ENCODE assay signal across 34 cellular contexts in genomic region chr1:54424398-54424797, GRCh38.
"Had no signal": no experiment of that assay in that cellular context is flagged by ENCODE, and none has a peak within 500 bp of the region (broad histone marks: within the 10 kb centered on the region; RNA-seq: fewer than 3 reads in every experiment).

No MANE protein-coding gene starts in this region.

- DNase-seq: activated CD4-positive, alpha-beta T cell treated with anti-CD3 and anti-CD28 coated beads for 1 hour; activated CD4-positive, alpha-beta T cell treated with anti-CD3 and anti-CD28 coated beads for 48 hours; activated CD4-positive, alpha-beta T cell treated with anti-CD3 and anti-CD28 coated beads, Interleukin-2, amount 50 U/mL, for 1 hour; activated CD4-positive, alpha-beta T cell treated with anti-CD3 and anti-CD28 coated beads, Interleukin-2, amount 50 U/mL, for 48 hours; activated CD8-positive, alpha-beta memory T cell treated with anti-CD3 and anti-CD28 coated beads for 24 hours; activated CD8-positive, alpha-beta T cell treated with anti-CD3 and anti-CD28 coated beads for 36 hours; activated effector memory CD4-positive, alpha-beta T cell treated with Interleukin-2 at 50 U/mL for 16 hours; activated gamma-delta T cell treated with Interleukin-2 at 50 U/mL for 16 hours; activated naive CD4-positive, alpha-beta T cell treated with anti-CD3 and anti-CD28 coated beads for 36 hours; activated naive CD8-positive, alpha-beta T cell treated with anti-CD3 and anti-CD28 coated beads, Interleukin-2, amount 10 ng/mL, durations not matched to agents 7 days and 5 days; activated T-cell treated with anti-CD3 and anti-CD28 coated beads, Interleukin-2, amount 50 U/mL, for 4 hours; central memory CD4-positive, alpha-beta T cell; cerebellar nuclear complex; effector CD8-positive, alpha-beta T cell; esophagus squamous epithelium; foreskin melanocyte; heart right ventricle; T-helper 1 cell; T-helper 17 cell; T1000 had no signal

- H3K27me3 ChIP-seq: ascending aorta, breast epithelium, cardiac muscle cell, colonic mucosa, esophagus squamous epithelium, gastroesophageal sphincter, heart right ventricle had no signal

- H3K36me3 Mint-ChIP-seq: activated naive CD4-positive, alpha-beta T cell treated with anti-CD3 and anti-CD28 coated beads, Interleukin-2, amount 50 U/mL, for 24 hours; activated naive CD8-positive, alpha-beta T cell treated with anti-CD3 and anti-CD28 coated beads, Interleukin-2, amount 10 ng/mL, durations not matched to agents 7 days and 5 days; brain; WTC11 had no signal

- H3K27ac Mint-ChIP-seq: activated CD8-positive, alpha-beta T cell treated with anti-CD3 and anti-CD28 coated beads for 36 hours; activated naive CD4-positive, alpha-beta T cell treated with anti-CD3 and anti-CD28 coated beads for 36 hours; activated naive CD4-positive, alpha-beta T cell treated with anti-CD3 and anti-CD28 coated beads, Interleukin-2, amount 50 U/mL, for 24 hours; activated naive CD8-positive, alpha-beta T cell treated with anti-CD3 and anti-CD28 coated beads, Interleukin-2, amount 10 ng/mL, durations not matched to agents 7 days and 5 days; activated T-helper 17 cell treated with anti-CD3 and anti-CD28 coated beads, Interleukin-2, amount 50 U/mL, for 72 hours; brain; T-helper 17 cell; T-helper 2 cell treated with Interferon-gamma antibody and Interleukin-4, amounts not matched to agents 5 μg/mL and 100 μg/mL, for 36 hours; WTC11 had no signal

- H3K9me3 ChIP-seq: ascending aorta, breast epithelium, colonic mucosa, esophagus squamous epithelium, gastroesophageal sphincter, heart right ventricle had no signal

- ATAC-seq: activated CD8-positive, alpha-beta T cell treated with anti-CD3 and anti-CD28 coated beads for 36 hours; activated T-cell treated with anti-CD3 and anti-CD28 coated beads, Interleukin-2, amount 50 U/mL, for 4 hours; activated T-helper 17 cell treated with anti-CD3 and anti-CD28 coated beads, Interleukin-2, amount 50 U/mL, for 72 hours; heart right ventricle; T-helper 17 cell; WTC11 had no signal

- H3K4me1 Mint-ChIP-seq: activated naive CD4-positive, alpha-beta T cell treated with anti-CD3 and anti-CD28 coated beads, Interleukin-2, amount 50 U/mL, for 24 hours; brain; WTC11 had no signal

- H3K4me3 Mint-ChIP-seq: activated CD8-positive, alpha-beta T cell treated with anti-CD3 and anti-CD28 coated beads for 36 hours; activated naive CD4-positive, alpha-beta T cell treated with anti-CD3 and anti-CD28 coated beads for 36 hours; activated naive CD4-positive, alpha-beta T cell treated with anti-CD3 and anti-CD28 coated beads, Interleukin-2, amount 50 U/mL, for 24 hours; activated naive CD8-positive, alpha-beta T cell treated with anti-CD3 and anti-CD28 coated beads, Interleukin-2, amount 10 ng/mL, durations not matched to agents 7 days and 5 days; activated T-cell treated with anti-CD3 and anti-CD28 coated beads, Interleukin-2, amount 50 U/mL, for 4 hours; activated T-helper 17 cell treated with anti-CD3 and anti-CD28 coated beads, Interleukin-2, amount 50 U/mL, for 72 hours; brain; T-helper 17 cell; T-helper 2 cell treated with Interferon-gamma antibody and Interleukin-4, amounts not matched to agents 5 μg/mL and 100 μg/mL, for 36 hours; WTC11 had no signal

- H3K27ac ChIP-seq: ascending aorta, breast epithelium, cardiac muscle cell, epithelial cell of prostate, esophagus squamous epithelium, heart right ventricle, VCaP had no signal

- H3K36me3 ChIP-seq: ascending aorta, breast epithelium, cardiac muscle cell, colonic mucosa, esophagus squamous epithelium, gastroesophageal sphincter, heart right ventricle had no signal

- H3K4me1 ChIP-seq: ascending aorta, breast epithelium, colonic mucosa, gastroesophageal sphincter, heart right ventricle had no signal

- H3K27me3 Mint-ChIP-seq: activated CD8-positive, alpha-beta T cell treated with anti-CD3 and anti-CD28 coated beads for 36 hours; activated naive CD4-positive, alpha-beta T cell treated with anti-CD3 and anti-CD28 coated beads, Interleukin-2, amount 50 U/mL, for 24 hours; activated naive CD8-positive, alpha-beta T cell treated with anti-CD3 and anti-CD28 coated beads, Interleukin-2, amount 10 ng/mL, durations not matched to agents 7 days and 5 days; activated T-helper 17 cell treated with anti-CD3 and anti-CD28 coated beads, Interleukin-2, amount 50 U/mL, for 72 hours; brain; T-helper 17 cell had no signal

- FAIRE-seq: endometrium, endothelial cell of umbilical vein had no signal

- H3K4me3 ChIP-seq: ascending aorta, breast epithelium, cardiac muscle cell, colonic mucosa, esophagus squamous epithelium, gastroesophageal sphincter, heart right ventricle had no signal

- H3K9me3 Mint-ChIP-seq: activated CD8-positive, alpha-beta T cell treated with anti-CD3 and anti-CD28 coated beads for 36 hours; activated naive CD4-positive, alpha-beta T cell treated with anti-CD3 and anti-CD28 coated beads for 36 hours; activated naive CD4-positive, alpha-beta T cell treated with anti-CD3 and anti-CD28 coated beads, Interleukin-2, amount 50 U/mL, for 24 hours; activated naive CD8-positive, alpha-beta T cell treated with anti-CD3 and anti-CD28 coated beads, Interleukin-2, amount 10 ng/mL, durations not matched to agents 7 days and 5 days; activated T-cell treated with anti-CD3 and anti-CD28 coated beads, Interleukin-2, amount 50 U/mL, for 4 hours; activated T-helper 17 cell treated with anti-CD3 and anti-CD28 coated beads, Interleukin-2, amount 50 U/mL, for 72 hours; T-helper 2 cell treated with Interferon-gamma antibody and Interleukin-4, amounts not matched to agents 5 μg/mL and 100 μg/mL, for 36 hours had no signal
